8 cellular contexts compared by ENCODE assay signal in the genomic region with DNA sequence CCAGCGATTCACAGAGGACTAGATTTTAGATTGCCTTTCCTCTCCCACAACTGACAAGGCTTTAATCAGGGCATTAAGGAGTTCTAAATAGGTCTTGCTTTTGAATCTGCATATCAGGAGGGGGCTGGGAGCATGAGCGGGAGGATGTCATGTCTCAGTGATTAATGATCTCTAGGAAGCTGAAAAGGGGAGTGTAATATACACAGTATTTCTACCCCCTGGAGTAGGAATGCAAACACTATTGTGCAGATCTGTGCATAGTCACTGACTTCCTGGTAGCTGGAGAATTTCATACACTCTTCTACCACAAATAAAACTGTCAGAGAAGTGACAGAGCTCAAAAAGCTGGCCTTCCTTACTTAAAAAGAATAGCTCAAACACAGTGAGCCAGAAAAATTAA.
DNase-seq lines count a peak whose midpoint lies in the region; ATAC-seq and TF ChIP-seq lines count a peak whose summit lies in the region.

No MANE protein-coding gene starts in this region.

- H3K4me3 ChIP-seq in cardiac muscle cell (peak overlapping the region; percentile 5), MG63 (no peak overlapping the region)

- H3K4me1 ChIP-seq in cardiac muscle cell (ENCODE audit: low read depth), result peaks cover 61% of the 10 kb centered on the region

- intact Hi-C loops in Right ventricle myocardium inferior (cut with DNase I), result loop anchor here (2.0 to 10.0 kb wide), 3 partner anchors 65 to 453 kb away; partner anchors contain the start of gene RIC8B

- H3K9me3 ChIP-seq in cardiac muscle cell (ENCODE audit: low read depth), result no peaks in the 10 kb centered on the region
- no peaks in the 10 kb centered on the region for H3K9me3 ChIP-seq in MG63

- H3K27me3 ChIP-seq in cardiac muscle cell (no peaks in the 10 kb centered on the region), MG63 (no peaks in the 10 kb centered on the region)

- H3K27ac ChIP-seq in cardiac muscle cell, result peak overlapping the region; percentile 93

- no peak for ATAC-seq in Right ventricle myocardium inferior
- no peak for ATAC-seq in HG03280 (IDR thresholded peaks at IDR 0.05; ENCODE audit: unreplicated experiment)
- no peak for ATAC-seq in HG03354 (IDR thresholded peaks at IDR 0.05; ENCODE audit: poor library complexity, severe bottlenecking, unreplicated experiment)

- H3K36me3 ChIP-seq in cardiac muscle cell (no peaks in the 10 kb centered on the region), MG63 (no peaks in the 10 kb centered on the region)

- peak; percentile 76 to 78 for DNase-seq in cardiac muscle cell (ENCODE audit: low read depth in 1 of 2, low spot score in 1 of 2)
- DNase-seq in Right ventricle myocardium inferior (ENCODE audit: missing footprints), result no peak
- peak; percentile 20 for DNase-seq in UCSD-AML1 (lab: John Stamatoyannopoulos, UW; ENCODE audit: unreplicated experiment)
- DNase-seq in iris pigment epithelial cell (ENCODE audit: low read depth), result peak; percentile 81
- DNase-seq in cortex of kidney (lab: John Stamatoyannopoulos, UW), result no peak
- DNase-seq in MG63, result no peak

- TF ChIP-seq CTCF in cardiac muscle cell (IDR thresholded peaks at IDR 0.05; ENCODE audit: low read depth, low read length), result no peak

Comparison
In these comparisons a context has a peak if more than half of its experiments do, and no peak if none do; other contexts are left out.
1. DNase-seq: peak in cardiac muscle cell (2 of 2), UCSD-AML1 (single experiment) and iris pigment epithelial cell (single experiment); none in Right ventricle myocardium inferior (single experiment), cortex of kidney (single experiment) and MG63 (single experiment).